8 cellular contexts compared by ENCODE assay signal in genomic region chr17:48597775-48598631, GRCh38. TPM values are rescaled to one million over a fixed set of nuclear protein-coding genes. Genes with fewer than 3 reads are reported as not detected.
A peak's percentile ranks its signal among the peaks of the same experiment; 100 is the strongest.
DNase-seq lines count a peak whose midpoint lies in the region; ATAC-seq, FAIRE-seq and TF ChIP-seq lines count a peak whose summit lies in the region.

No MANE protein-coding gene starts in this region.

- H3K4me3 Mint-ChIP-seq in T-cell (peak overlapping the region; percentile 64 to 81 (median 74)), neural crest cell (peak overlapping the region; percentile 81)

- H3K27me3 Mint-ChIP-seq in T-cell (peaks cover 89 to 94% of the 10 kb centered on the region in 2 donors), neural crest cell (ENCODE audit: low read depth) (peaks cover 100% of the 10 kb centered on the region)

- TF ChIP-seq POLR2A in erythroblast (IDR thresholded peaks at IDR 0.05; ENCODE audit: low read length) = no peak

- H3K27ac Mint-ChIP-seq in T-cell = no peak overlapping the region
- peak overlapping the region; percentile 90 for H3K27ac Mint-ChIP-seq in neural crest cell (ENCODE audit: unreplicated experiment)

- no peaks in the 10 kb centered on the region for H3K36me3 ChIP-seq in ACC112 (ENCODE audit: insufficient read depth, low read length)

- peak; percentile 67 for FAIRE-seq in GM19239 (lab: Jason Lieb, UNC)

- no peaks in the 10 kb centered on the region for H3K9me3 Mint-ChIP-seq in T-cell
- no peaks in the 10 kb centered on the region for H3K9me3 Mint-ChIP-seq in neural crest cell

- peak overlapping the region; percentile 38; the same call in 1 of the 2 replicates for H3K4me3 ChIP-seq in ACC112 (ENCODE audit: low read depth, low read length)

- DNase-seq in GM19239 (ENCODE audit: insufficient read length, low spot score) = no peak
- DNase-seq in T-cell = peak in 5 of 34 experiments; percentile 37 to 50 (median 42)
- peak; percentile 28 to 32 for DNase-seq in erythroblast (lab: John Stamatoyannopoulos, UW)
- no peak for DNase-seq in neural crest cell (ENCODE audit: low read depth, low spot score)
- no peak for DNase-seq in SIG-M5 (lab: John Stamatoyannopoulos, UW)

- no peak overlapping the region for H2AFZ ChIP-seq in ACC112 (ENCODE audit: low read length, unreplicated experiment)

- no peaks in the 10 kb centered on the region for H3K4me1 ChIP-seq in ACC112 (ENCODE audit: control insufficient read depth, insufficient read depth, low read length, unreplicated experiment)

- POLR2A ChIA-PET in T-cell (lab: Charles Lee) = no interaction called here

- CTCF ChIA-PET in T-cell (lab: Charles Lee) = interaction anchor here in 1 of 2 donors (0.9 kb wide), 1 partner anchor 15 kb away, joined by 4 read pairs; no protein-coding TSS in a partner anchor

- peaks cover 99% of the 10 kb centered on the region for H3K27me3 ChIP-seq in ACC112 (ENCODE audit: insufficient read depth, low read length)

- H3K36me3 Mint-ChIP-seq in T-cell = no peaks in the 10 kb centered on the region
- H3K36me3 Mint-ChIP-seq in neural crest cell (ENCODE audit: low read depth) = peaks cover 13% of the 10 kb centered on the region

- ATAC-seq in T-cell (replicated peaks in 1 of 4) = peak; percentile 15 to 52 (median 36)
- no peak for ATAC-seq in GM21737 (IDR thresholded peaks at IDR 0.05; ENCODE audit: unreplicated experiment)
- no peak for ATAC-seq in GM18873 (IDR thresholded peaks at IDR 0.05; ENCODE audit: low FRiP score, unreplicated experiment)

- TF ChIP-seq CTCF in neural crest cell (conservative IDR thresholded peaks at IDR 0.05) = no peak

- H3K27ac ChIP-seq in ACC112 (ENCODE audit: low read depth, low read length) = no peak overlapping the region

- H3K79me2 ChIP-seq in ACC112 (ENCODE audit: control insufficient read depth, insufficient read depth, low read length, unreplicated experiment) = no peaks in the 10 kb centered on the region

- peaks cover 42 to 53% (median 46%) of the 10 kb centered on the region in 3 donors for H3K4me1 Mint-ChIP-seq in T-cell
- H3K4me1 Mint-ChIP-seq in neural crest cell = peaks cover 12% of the 10 kb centered on the region

RNA-seq across cellular contexts. Expression of gene HOXB5, which starts 4.4 kb away (rescaled TPM):
- not detected for total RNA-seq in T-cell
- 2.3 and 2.6 TPM in 2 replicates for total RNA-seq in neural crest cell

RNA-seq across cellular contexts. Expression of gene HOXB6, which starts 6.8 kb away (rescaled TPM):
- under 1 TPM in 2 of 5 donors, not detected in 3; 0.16 to 0.33 TPM for total RNA-seq in T-cell
- total RNA-seq in neural crest cell = 9.6 and 11.5 TPM in 2 replicates

RNA-seq across cellular contexts. Expression of gene HOXB3, which starts 8.0 kb away (rescaled TPM):
- total RNA-seq in T-cell (1 to 10 TPM; 3.5 to 7.7 (median 4.2) TPM), neural crest cell (21.9 and 22.8 TPM in 2 replicates)

RNA-seq across cellular contexts. Expression of gene HOXB7, which starts 12.8 kb away (rescaled TPM):
- under 1 TPM in 3 of 5 donors, not detected in 2; 0.47 to 0.66 (median 0.60) TPM for total RNA-seq in T-cell
- 8.5 and 11.4 TPM in 2 replicates for total RNA-seq in neural crest cell

RNA-seq across cellular contexts. Expression of gene HOXB8, which starts 17.1 kb away (rescaled TPM):
- total RNA-seq in T-cell (not detected), neural crest cell (19.7 and 22.9 TPM in 2 replicates)

Comparison
In these comparisons a context has a peak if more than half of its experiments do, and no peak if none do; other contexts are left out.
1. DNase-seq: peak in erythroblast (2 of 2); none in GM19239 (single experiment), neural crest cell (single experiment) and SIG-M5 (single experiment).
2. ATAC-seq: peak in T-cell (4 of 4); none in GM21737 (single experiment) and GM18873 (single experiment).